8 cellular contexts compared by ENCODE assay signal in the genomic region with DNA sequence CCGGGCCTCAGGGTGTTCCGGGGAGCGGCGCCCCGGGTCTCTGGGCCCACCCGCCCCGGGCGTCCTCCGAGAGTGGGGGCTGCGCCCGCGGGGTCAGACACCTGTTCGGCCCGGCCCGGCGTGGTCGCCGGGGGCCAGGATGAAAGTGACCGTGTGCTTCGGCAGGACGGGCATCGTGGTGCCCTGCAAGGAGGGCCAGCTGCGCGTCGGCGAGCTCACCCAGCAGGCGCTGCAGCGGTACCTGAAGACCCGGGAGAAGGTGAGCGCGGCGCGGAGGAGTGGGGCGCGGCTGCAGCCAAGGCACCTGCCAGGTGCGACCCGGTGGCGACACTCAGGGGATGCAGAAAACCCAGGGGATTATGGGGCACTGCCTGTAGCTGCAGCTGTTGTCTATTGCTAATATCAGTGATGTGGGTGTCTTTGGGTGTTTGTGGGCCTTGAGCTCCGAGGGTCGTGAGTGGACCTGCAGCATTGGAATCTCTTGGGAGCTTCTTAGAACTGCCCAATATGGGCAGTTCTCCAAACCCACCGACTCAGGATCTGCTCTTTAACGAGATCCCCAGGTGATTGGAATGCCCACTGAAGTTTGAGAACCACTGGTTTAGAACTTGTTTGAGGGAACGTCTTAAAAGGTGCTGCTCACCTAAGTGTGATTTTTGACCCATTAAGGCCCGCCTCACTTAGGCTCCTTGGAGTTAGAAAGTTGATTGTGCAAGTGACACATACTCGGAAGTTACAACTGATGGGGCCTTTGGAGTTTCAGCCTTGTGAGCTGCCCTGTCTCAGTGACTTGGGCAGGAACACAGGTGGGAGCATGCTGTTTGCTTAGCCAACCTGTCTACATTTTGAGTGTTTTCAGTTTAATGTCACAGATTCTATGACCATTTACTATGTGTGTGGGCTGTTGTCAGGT. TPM values are rescaled to one million over a fixed set of nuclear protein-coding genes. Genes with fewer than 3 reads are reported as not detected.
DNase-seq lines count a peak whose midpoint lies in the region; FAIRE-seq and TF ChIP-seq lines count a peak whose summit lies in the region.

No MANE protein-coding gene starts in this region.

- CTCF ChIA-PET in OCI-LY7 (lab: Charles Lee; ENCODE audit: unreplicated experiment), result no interaction called here

- in situ Hi-C loops in KBM-7 (cut with MboI; ENCODE audit: low pct_unique_long_range_greater_than_20kb, low sequenced_read_pairs), result no loop called here

- DNase-seq in activated effector memory CD4-positive, alpha-beta T cell treated with anti-CD3 and anti-CD28 coated beads, Interleukin-2, amount 50 U/mL, for 16 hours, result peak; percentile 62
- DNase-seq in activated effector memory CD4-positive, alpha-beta T cell treated with Interleukin-2 at 50 U/mL for 16 hours, result no peak
- DNase-seq in KBM-7 (peak; percentile 12), D721Med (ENCODE audit: insufficient read length, low spot score) (no peak), OCI-LY7 (ENCODE audit: low spot score) (no peak)
- DNase-seq in activated naive CD8-positive, alpha-beta T cell treated with anti-CD3 and anti-CD28 coated beads for 36 hours, result peak; percentile 7

- H3K27me3 ChIP-seq in iPS-20b (ENCODE audit: insufficient read depth, low read length), result peaks cover 36% of the 10 kb centered on the region

- H3K4me1 Mint-ChIP-seq in activated naive CD8-positive, alpha-beta T cell treated with anti-CD3 and anti-CD28 coated beads for 36 hours, result peaks cover 14% of the 10 kb centered on the region

- H4K20me1 ChIP-seq in OCI-LY7 (ENCODE audit: insufficient read depth, low read length), result no peaks in the 10 kb centered on the region

- no peaks in the 10 kb centered on the region for H3K36me3 Mint-ChIP-seq in activated naive CD8-positive, alpha-beta T cell treated with anti-CD3 and anti-CD28 coated beads for 36 hours

- no peak overlapping the region for H2AFZ ChIP-seq in OCI-LY7 (ENCODE audit: low read length)

- H3K36me3 ChIP-seq in iPS-20b (ENCODE audit: insufficient read depth, low read depth, low read length) (no peaks in the 10 kb centered on the region), OCI-LY7 (ENCODE audit: insufficient read depth, low read length) (no peaks in the 10 kb centered on the region)

- no peaks in the 10 kb centered on the region for H3K9me2 ChIP-seq in OCI-LY7 (ENCODE audit: insufficient read depth, low read length)

- H3K9ac ChIP-seq in iPS-20b (ENCODE audit: low read depth, low read length), result peak overlapping the region; percentile 33; the same call in 1 of the 2 replicates

- H3K27me3 Mint-ChIP-seq in activated naive CD8-positive, alpha-beta T cell treated with anti-CD3 and anti-CD28 coated beads for 36 hours, result peaks cover 45% of the 10 kb centered on the region

- H3K9me3 Mint-ChIP-seq in activated naive CD8-positive, alpha-beta T cell treated with anti-CD3 and anti-CD28 coated beads for 36 hours, result no peaks in the 10 kb centered on the region

- no peak overlapping the region for H3K4me2 ChIP-seq in OCI-LY7 (ENCODE audit: low read length)

- no peak for FAIRE-seq in D721Med (lab: Jason Lieb, UNC)

- POLR2A ChIA-PET in OCI-LY7 (lab: Charles Lee), result interaction anchor here (1.3 kb wide), 1 partner anchor 117 kb away, joined by 3 read pairs; no protein-coding TSS in a partner anchor

- intact Hi-C loops in OCI-LY7 (cut with micrococcal nuclease; ENCODE audit: unreplicated experiment), result no loop called here

- H3K79me2 ChIP-seq in OCI-LY7 (ENCODE audit: insufficient read depth, low read depth, low read length), result no peaks in the 10 kb centered on the region

- peak overlapping the region; percentile 61 for H3K4me3 Mint-ChIP-seq in activated naive CD8-positive, alpha-beta T cell treated with anti-CD3 and anti-CD28 coated beads for 36 hours

- H3K9me3 ChIP-seq in iPS-20b (ENCODE audit: insufficient read depth, low read depth, low read length) (no peaks in the 10 kb centered on the region), OCI-LY7 (ENCODE audit: low read length) (no peaks in the 10 kb centered on the region)

- H3K4me3 ChIP-seq in iPS-20b (ENCODE audit: low read length), result peak overlapping the region; percentile 67
- peak overlapping the region; percentile 47 to 95 (median 83) for H3K4me3 ChIP-seq in skin epidermis
- no peak overlapping the region for H3K4me3 ChIP-seq in OCI-LY7 (ENCODE audit: low read depth, low read length, poor library complexity, severe bottlenecking)

- H3K27ac ChIP-seq in iPS-20b (ENCODE audit: low read length) (no peak overlapping the region), skin epidermis (peak overlapping the region; percentile 15 to 94 (median 85)), OCI-LY7 (ENCODE audit: low read depth, low read length, poor library complexity, severe bottlenecking) (no peak overlapping the region)

- H3K27ac Mint-ChIP-seq in activated naive CD8-positive, alpha-beta T cell treated with anti-CD3 and anti-CD28 coated beads for 36 hours, result no peak overlapping the region

- BruUV-seq in OCI-LY7 (replicated peaks; lab: Mats Ljungman, UMichigan), result no TSS peak

- no peak for TF ChIP-seq CTCF in D721Med (IDR thresholded peaks at IDR 0.05; ENCODE audit: insufficient read depth, missing control alignments)
- TF ChIP-seq CTCF in OCI-LY7 (conservative IDR thresholded peaks at IDR 0.05; ENCODE audit: low read length), result no peak

- H3K4me1 ChIP-seq in iPS-20b (ENCODE audit: insufficient read depth, low read length) (peaks cover 14% of the 10 kb centered on the region), OCI-LY7 (ENCODE audit: insufficient read depth, low read length, poor library complexity, severe bottlenecking) (no peaks in the 10 kb centered on the region)

RNA-seq across cellular contexts. Expression of a gene that starts 0.8 kb away (rescaled TPM):
- 1 to 10 TPM in 1 of 2 experiments, under 1 TPM in 1; 0.49 to 1.1 TPM for total RNA-seq in activated naive CD8-positive, alpha-beta T cell treated with anti-CD3 and anti-CD28 coated beads for 36 hours
- not detected in 2 replicates for total RNA-seq in OCI-LY7 (2014; rRNA removed; shearing (Covaris generic))
- not detected in 2 replicates for total RNA-seq in OCI-LY7 (2022)

Comparison
In these comparisons a context has a peak if more than half of its experiments do, and no peak if none do; other contexts are left out.
1. DNase-seq: peak in activated effector memory CD4-positive, alpha-beta T cell treated with anti-CD3 and anti-CD28 coated beads, Interleukin-2, amount 50 U/mL, for 16 hours (single experiment), KBM-7 (single experiment) and activated naive CD8-positive, alpha-beta T cell treated with anti-CD3 and anti-CD28 coated beads for 36 hours (single experiment); none in activated effector memory CD4-positive, alpha-beta T cell treated with Interleukin-2 at 50 U/mL for 16 hours (single experiment), D721Med (single experiment) and OCI-LY7 (single experiment).
2. H3K27ac ChIP-seq: peak in skin epidermis (21 of 21); none in iPS-20b (single experiment) and OCI-LY7 (single experiment).